In the genomic region with DNA sequence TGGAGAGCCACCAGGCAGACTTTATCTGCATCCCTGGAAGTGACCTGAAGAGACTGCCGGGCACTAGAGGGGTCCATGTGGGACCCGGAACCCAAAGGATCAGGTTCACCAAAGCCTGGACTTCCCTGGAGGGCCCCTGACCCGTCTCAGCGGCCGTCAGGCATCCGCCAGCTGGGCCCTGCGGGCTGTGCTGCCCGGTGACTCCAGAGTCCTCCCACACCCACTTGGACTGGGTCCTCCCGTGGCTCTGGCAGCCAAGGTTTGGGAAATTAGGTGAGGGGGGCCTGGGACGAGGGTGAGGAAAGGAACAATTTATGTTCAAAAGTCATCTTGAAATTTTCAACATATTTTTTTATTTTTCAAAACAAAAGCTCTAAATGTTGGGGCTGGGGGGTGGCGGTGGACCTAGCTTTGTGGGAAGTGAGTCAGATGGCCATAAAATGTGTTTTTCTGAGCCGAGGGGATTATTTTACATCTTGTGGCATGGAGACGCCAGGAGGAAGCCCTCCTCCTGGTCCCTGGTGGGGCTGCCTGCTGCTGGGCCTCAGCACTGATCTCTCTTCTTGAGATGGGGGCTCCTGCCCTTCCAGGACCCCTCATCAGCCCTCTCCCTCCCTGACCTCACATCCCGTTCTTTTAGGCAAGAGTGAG, we compare ENCODE assay signal across 2 cellular contexts.
TF ChIP-seq lines count a peak whose summit lies in the region.

No MANE protein-coding gene starts in this region.

TF ChIP-seq in HepG2, 621 proteins besides CTCF, POLR2A, EP300 and RAD21:
- TF ChIP-seq CENPT (CRISPR knock-in tag; IDR thresholded peaks at IDR 0.05; ENCODE audit: low read depth) (no peak), TBL1XR1 (IDR thresholded peaks at IDR 0.05; ENCODE audit: borderline replicate concordance, low read length, partially characterized antibody) (no peak), ZNF567 (CRISPR knock-in tag; IDR thresholded peaks at IDR 0.05; ENCODE audit: borderline replicate concordance) (no peak), ZMYM2 (CRISPR knock-in tag; IDR thresholded peaks at IDR 0.05) (no peak), ZNF263 (CRISPR knock-in tag; IDR thresholded peaks at IDR 0.05) (peak; percentile 53), ZFP1 (CRISPR knock-in tag; IDR thresholded peaks at IDR 0.05) (no peak), FOSL1 (CRISPR knock-in tag; IDR thresholded peaks at IDR 0.05; ENCODE audit: borderline replicate concordance) (no peak)
- TF ChIP-seq, protein P1, sequence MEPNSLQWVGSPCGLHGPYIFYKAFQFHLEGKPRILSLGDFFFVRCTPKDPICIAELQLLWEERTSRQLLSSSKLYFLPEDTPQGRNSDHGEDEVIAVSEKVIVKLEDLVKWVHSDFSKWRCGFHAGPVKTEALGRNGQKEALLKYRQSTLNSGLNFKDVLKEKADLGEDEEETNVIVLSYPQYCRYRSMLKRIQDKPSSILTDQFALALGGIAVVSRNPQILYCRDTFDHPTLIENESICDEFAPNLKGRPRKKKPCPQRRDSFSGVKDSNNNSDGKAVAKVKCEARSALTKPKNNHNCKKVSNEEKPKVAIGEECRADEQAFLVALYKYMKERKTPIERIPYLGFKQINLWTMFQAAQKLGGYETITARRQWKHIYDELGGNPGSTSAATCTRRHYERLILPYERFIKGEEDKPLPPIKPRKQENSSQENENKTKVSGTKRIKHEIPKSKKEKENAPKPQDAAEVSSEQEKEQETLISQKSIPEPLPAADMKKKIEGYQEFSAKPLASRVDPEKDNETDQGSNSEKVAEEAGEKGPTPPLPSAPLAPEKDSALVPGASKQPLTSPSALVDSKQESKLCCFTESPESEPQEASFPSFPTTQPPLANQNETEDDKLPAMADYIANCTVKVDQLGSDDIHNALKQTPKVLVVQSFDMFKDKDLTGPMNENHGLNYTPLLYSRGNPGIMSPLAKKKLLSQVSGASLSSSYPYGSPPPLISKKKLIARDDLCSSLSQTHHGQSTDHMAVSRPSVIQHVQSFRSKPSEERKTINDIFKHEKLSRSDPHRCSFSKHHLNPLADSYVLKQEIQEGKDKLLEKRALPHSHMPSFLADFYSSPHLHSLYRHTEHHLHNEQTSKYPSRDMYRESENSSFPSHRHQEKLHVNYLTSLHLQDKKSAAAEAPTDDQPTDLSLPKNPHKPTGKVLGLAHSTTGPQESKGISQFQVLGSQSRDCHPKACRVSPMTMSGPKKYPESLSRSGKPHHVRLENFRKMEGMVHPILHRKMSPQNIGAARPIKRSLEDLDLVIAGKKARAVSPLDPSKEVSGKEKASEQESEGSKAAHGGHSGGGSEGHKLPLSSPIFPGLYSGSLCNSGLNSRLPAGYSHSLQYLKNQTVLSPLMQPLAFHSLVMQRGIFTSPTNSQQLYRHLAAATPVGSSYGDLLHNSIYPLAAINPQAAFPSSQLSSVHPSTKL (CRISPR knock-in tag; IDR thresholded peaks at IDR 0.05): no peak

TF ChIP-seq in SK-N-SH treated with all-trans-retinoic acid at 6 μM for 48 hours, 23 proteins besides CTCF, POLR2A, EP300 and RAD21:
- no peak for TF ChIP-seq ZNF565 (CRISPR knock-in tag; conservative IDR thresholded peaks at IDR 0.05; ENCODE audit: low read depth)
- TF ChIP-seq, protein P2, sequence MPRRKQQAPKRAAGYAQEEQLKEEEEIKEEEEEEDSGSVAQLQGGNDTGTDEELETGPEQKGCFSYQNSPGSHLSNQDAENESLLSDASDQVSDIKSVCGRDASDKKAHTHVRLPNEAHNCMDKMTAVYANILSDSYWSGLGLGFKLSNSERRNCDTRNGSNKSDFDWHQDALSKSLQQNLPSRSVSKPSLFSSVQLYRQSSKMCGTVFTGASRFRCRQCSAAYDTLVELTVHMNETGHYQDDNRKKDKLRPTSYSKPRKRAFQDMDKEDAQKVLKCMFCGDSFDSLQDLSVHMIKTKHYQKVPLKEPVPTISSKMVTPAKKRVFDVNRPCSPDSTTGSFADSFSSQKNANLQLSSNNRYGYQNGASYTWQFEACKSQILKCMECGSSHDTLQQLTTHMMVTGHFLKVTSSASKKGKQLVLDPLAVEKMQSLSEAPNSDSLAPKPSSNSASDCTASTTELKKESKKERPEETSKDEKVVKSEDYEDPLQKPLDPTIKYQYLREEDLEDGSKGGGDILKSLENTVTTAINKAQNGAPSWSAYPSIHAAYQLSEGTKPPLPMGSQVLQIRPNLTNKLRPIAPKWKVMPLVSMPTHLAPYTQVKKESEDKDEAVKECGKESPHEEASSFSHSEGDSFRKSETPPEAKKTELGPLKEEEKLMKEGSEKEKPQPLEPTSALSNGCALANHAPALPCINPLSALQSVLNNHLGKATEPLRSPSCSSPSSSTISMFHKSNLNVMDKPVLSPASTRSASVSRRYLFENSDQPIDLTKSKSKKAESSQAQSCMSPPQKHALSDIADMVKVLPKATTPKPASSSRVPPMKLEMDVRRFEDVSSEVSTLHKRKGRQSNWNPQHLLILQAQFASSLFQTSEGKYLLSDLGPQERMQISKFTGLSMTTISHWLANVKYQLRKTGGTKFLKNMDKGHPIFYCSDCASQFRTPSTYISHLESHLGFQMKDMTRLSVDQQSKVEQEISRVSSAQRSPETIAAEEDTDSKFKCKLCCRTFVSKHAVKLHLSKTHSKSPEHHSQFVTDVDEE (CRISPR knock-in tag; IDR thresholded peaks at IDR 0.05): no peak
- TF ChIP-seq ISL1 (CRISPR knock-in tag; IDR thresholded peaks at IDR 0.05): no peak
- TF ChIP-seq PPARA (CRISPR knock-in tag; IDR thresholded peaks at IDR 0.05; ENCODE audit: borderline replicate concordance): no peak
- no peak for TF ChIP-seq TCF4 (CRISPR knock-in tag; IDR thresholded peaks at IDR 0.05; ENCODE audit: borderline replicate concordance)
- no peak for TF ChIP-seq SNAI2 (CRISPR knock-in tag; IDR thresholded peaks at IDR 0.05)
- TF ChIP-seq OSR1 (CRISPR knock-in tag; IDR thresholded peaks at IDR 0.05): no peak
- TF ChIP-seq CSDC2 (CRISPR knock-in tag; IDR thresholded peaks at IDR 0.05): no peak
- TF ChIP-seq RARB (CRISPR knock-in tag; IDR thresholded peaks at IDR 0.05): no peak
